ENCODE assay signal across 21 cellular contexts in the genomic region with DNA sequence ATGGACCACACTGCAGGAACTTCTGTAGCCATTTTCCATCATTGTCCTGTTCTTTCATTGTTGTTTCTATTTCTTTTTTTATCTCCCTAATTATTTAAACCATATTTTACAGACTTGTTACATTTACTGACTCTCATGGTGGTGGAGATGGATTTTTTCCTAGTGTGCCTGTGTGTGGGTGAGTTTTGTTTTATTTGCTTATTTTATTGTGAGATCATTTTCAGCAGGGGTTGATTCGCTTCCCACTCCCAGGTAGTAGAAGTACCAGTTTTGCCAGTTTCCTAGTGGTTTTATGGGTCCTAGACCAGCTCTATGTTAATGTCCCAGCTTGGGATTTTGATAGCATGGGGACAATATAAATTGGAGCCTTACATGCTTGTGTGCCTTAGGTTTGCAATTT.
DNase-seq lines count a peak whose midpoint lies in the region; ATAC-seq and TF ChIP-seq lines count a peak whose summit lies in the region.
"Had no signal": no experiment of that assay in that cellular context is flagged by ENCODE, and none has a peak within 500 bp of the region (broad histone marks: within the 10 kb centered on the region; RNA-seq: fewer than 3 reads in every experiment).

No MANE protein-coding gene starts in this region.

- H3K27ac ChIP-seq in colonic mucosa = peak overlapping the region; percentile 70
- H3K27ac ChIP-seq in osteoblast (ENCODE audit: low read depth, low read length) = peak overlapping the region; percentile 95
- H3K27ac ChIP-seq: KMS-11 had no signal

- H3K4me1 ChIP-seq in colonic mucosa (peaks cover 5% of the 10 kb centered on the region), osteoblast (ENCODE audit: insufficient read depth, low read length) (peaks cover 46% of the 10 kb centered on the region)
- H3K4me1 ChIP-seq: ascending aorta, BE2C had no signal

- DNase-seq in DMS53 (lab: John Stamatoyannopoulos, UW) = peak; percentile 74
- peak; percentile 33 for DNase-seq in NCI-H2029 treated with DMSO at 0.1 percent for 48 hours (lab: John Stamatoyannopoulos, UW)
- peak; percentile 67 for DNase-seq in colonic mucosa
- DNase-seq in osteoblast (ENCODE audit: insufficient read length, low spot score, missing footprints) = no peak
- DNase-seq in COLO668 (lab: John Stamatoyannopoulos, UW; ENCODE audit: unreplicated experiment) = no peak
- DNase-seq in NCI-H446 (lab: John Stamatoyannopoulos, UW) = no peak
- DNase-seq in NCI-H146 treated with DMSO at 0.1 percent for 48 hours (lab: John Stamatoyannopoulos, UW; ENCODE audit: unreplicated experiment) = no peak
- DNase-seq: activated CD4-positive, alpha-beta T cell treated with anti-CD3 and anti-CD28 coated beads, Interleukin-2, amount 50 U/mL, for 1 hour; activated naive CD4-positive, alpha-beta T cell treated with anti-CD3 and anti-CD28 coated beads for 36 hours; BE2C; dermis blood vessel endothelial cell; DMS79 treated with DMSO at 0.1 percent for 48 hours; heart right ventricle; kidney; NCI-H1436; NCI-H524; occipital lobe; small intestine had no signal

- no peaks in the 10 kb centered on the region for H3K27me3 ChIP-seq in colonic mucosa
- H3K27me3 ChIP-seq in osteoblast (ENCODE audit: insufficient read depth, low read length) = no peaks in the 10 kb centered on the region
- H3K27me3 ChIP-seq: ascending aorta, heart right ventricle had no signal

- no peaks in the 10 kb centered on the region for H4K20me1 ChIP-seq in osteoblast (ENCODE audit: insufficient read depth, low read length)

- no peaks in the 10 kb centered on the region for H3K9me3 ChIP-seq in colonic mucosa
- H3K9me3 ChIP-seq in osteoblast (ENCODE audit: low read depth, low read length) = no peaks in the 10 kb centered on the region
- H3K9me3 ChIP-seq: ascending aorta, BE2C, heart right ventricle had no signal

- no peak for ATAC-seq in GM18505 (IDR thresholded peaks at IDR 0.05; ENCODE audit: unreplicated experiment)

- H2AFZ ChIP-seq in osteoblast (ENCODE audit: low read length) = no peak overlapping the region

- H3K36me3 ChIP-seq in colonic mucosa (no peaks in the 10 kb centered on the region), osteoblast (ENCODE audit: insufficient read depth, low read length) (peaks cover 3% of the 10 kb centered on the region)
- H3K36me3 ChIP-seq: ascending aorta, BE2C, heart right ventricle had no signal

- H3K79me2 ChIP-seq in osteoblast (ENCODE audit: insufficient read depth, low read length) = peaks cover 10% of the 10 kb centered on the region

- intact Hi-C loops in colonic mucosa (cut with DNase I) = no loop called here

- H3K4me3 ChIP-seq in colonic mucosa (no peak overlapping the region), osteoblast (ENCODE audit: insufficient read depth, low read length) (no peak overlapping the region)
- H3K4me3 ChIP-seq: ascending aorta, heart right ventricle had no signal

- no peak for TF ChIP-seq POLR2A in GM18505 (IDR thresholded peaks at IDR 0.05; ENCODE audit: borderline replicate concordance, extremely low read depth, insufficient read depth, insufficient read length)

- H3K4me2 ChIP-seq in osteoblast (ENCODE audit: insufficient read depth, low read length) = no peak overlapping the region
- H3K4me2 ChIP-seq: KMS-11 had no signal

- peak overlapping the region in 1 of 2 donors; percentile 22 for H3K9ac ChIP-seq in colonic mucosa (ENCODE audit: low read depth in 2 of 2, low read length in 2 of 2)
- H3K9ac ChIP-seq: KMS-11 had no signal

- TF ChIP-seq CTCF in colonic mucosa (IDR thresholded peaks at IDR 0.05) (no peak), osteoblast (IDR thresholded peaks at IDR 0.05; ENCODE audit: extremely low read depth, low read depth, low read length) (no peak)

Comparison
In these comparisons a context has a peak if more than half of its experiments do, and no peak if none do; other contexts are left out.
1. DNase-seq: peak in DMS53 (single experiment), NCI-H2029 treated with DMSO at 0.1 percent for 48 hours (single experiment) and colonic mucosa (single experiment); none in osteoblast (single experiment), COLO668 (single experiment), NCI-H446 (0 of 2) and NCI-H146 treated with DMSO at 0.1 percent for 48 hours (single experiment).